In genomic region chr19:48470856-48471255, GRCh38 we compare ENCODE assay signal across 12 cellular contexts. TPM values are rescaled to one million over a fixed set of nuclear protein-coding genes. Genes with fewer than 3 reads are reported as not detected.
DNase-seq lines count a peak whose midpoint lies in the region; ATAC-seq and TF ChIP-seq lines count a peak whose summit lies in the region.
"Had no signal": no experiment of that assay in that cellular context is flagged by ENCODE, and none has a peak within 500 bp of the region (broad histone marks: within the 10 kb centered on the region; RNA-seq: fewer than 3 reads in every experiment).

No MANE protein-coding gene starts in this region.

- TF ChIP-seq CTCF in fibroblast of mammary gland (conservative IDR thresholded peaks at IDR 0.05; ENCODE audit: control insufficient read depth, insufficient read depth, low read depth, low read length), result no peak
- TF ChIP-seq CTCF in smooth muscle cell (IDR thresholded peaks at IDR 0.05; ENCODE audit: borderline replicate concordance, insufficient read depth, poor library complexity, severe bottlenecking), result no peak
- TF ChIP-seq CTCF in GM13976 (IDR thresholded peaks at IDR 0.05; ENCODE audit: borderline replicate concordance, control extremely low read depth, extremely low read depth, insufficient read depth, missing control alignments), result no peak

- 98% methylated on average over 10 of the region's 10 CpGs for WGBS in smooth muscle cell (ENCODE audit: low lambda C conversion rate)

- ATAC-seq in T-helper 17 cell, result no peak
- no peak for ATAC-seq in HG02938 (IDR thresholded peaks at IDR 0.05; ENCODE audit: unreplicated experiment)
- ATAC-seq: left colon had no signal

- no peak overlapping the region for H3K9ac ChIP-seq in smooth muscle cell (ENCODE audit: low read depth)

- H3K4me2 ChIP-seq in smooth muscle cell, result peak overlapping the region; percentile 97

- no peak overlapping the region for H2AFZ ChIP-seq in smooth muscle cell (ENCODE audit: low read depth)

- H3K4me3 Mint-ChIP-seq in activated naive CD4-positive, alpha-beta T cell treated with anti-CD3 and anti-CD28 coated beads for 36 hours, result peak overlapping the region; percentile 84
- H3K4me3 Mint-ChIP-seq in T-helper 17 cell, result peak overlapping the region; percentile 98

- in situ Hi-C loops in GM13976 (cut with MboI; ENCODE audit: low sequenced_read_pairs, unreplicated experiment), result no loop called here

- no peak overlapping the region for H3K27ac ChIP-seq in smooth muscle cell (ENCODE audit: low read depth)

- H3K36me3 ChIP-seq in smooth muscle cell (ENCODE audit: low read depth), result peaks cover 8% of the 10 kb centered on the region

- H3K9me3 Mint-ChIP-seq in activated naive CD4-positive, alpha-beta T cell treated with anti-CD3 and anti-CD28 coated beads for 36 hours, result no peaks in the 10 kb centered on the region

- H3K4me3 ChIP-seq in fibroblast of mammary gland (ENCODE audit: control insufficient read depth, low read depth, low read length) (peak overlapping the region; percentile 2), smooth muscle cell (no peak overlapping the region)

- H3K4me1 ChIP-seq in smooth muscle cell (ENCODE audit: low read depth), result peaks cover 13% of the 10 kb centered on the region

- no peak for DNase-seq in activated naive CD4-positive, alpha-beta T cell treated with anti-CD3 and anti-CD28 coated beads for 36 hours
- DNase-seq in activated naive CD4-positive, alpha-beta T cell treated with Interleukin-2 at 50 U/mL for 16 hours, result no peak
- DNase-seq in T-helper 17 cell (no peak), fibroblast of mammary gland (ENCODE audit: low read depth) (no peak), smooth muscle cell (lab: John Stamatoyannopoulos, UW; ENCODE audit: unreplicated experiment) (no peak), NCI-H1092 treated with DMSO at 0.1 percent for 48 hours (lab: John Stamatoyannopoulos, UW) (no peak), GM13976 (ENCODE audit: low spot score) (no peak)
- DNase-seq: foreskin melanocyte, Karpas-422, left colon, testis had no signal

- CTCF ChIA-PET in activated naive CD4-positive, alpha-beta T cell treated with anti-CD3 and anti-CD28 coated beads for 36 hours (lab: Charles Lee), result interaction anchor here (0.7 to 1.5 kb wide), 2 partner anchors 19 to 24 kb away, joined by 3 to 11 read pairs; no protein-coding TSS in a partner anchor

- H3K36me3 Mint-ChIP-seq in activated naive CD4-positive, alpha-beta T cell treated with anti-CD3 and anti-CD28 coated beads for 36 hours (ENCODE audit: low read depth), result peaks cover 10% of the 10 kb centered on the region
- H3K36me3 Mint-ChIP-seq in T-helper 17 cell (ENCODE audit: low read depth), result peaks cover 2% of the 10 kb centered on the region

- intact Hi-C loops in activated naive CD4-positive, alpha-beta T cell treated with anti-CD3 and anti-CD28 coated beads for 36 hours (cut with micrococcal nuclease), result no loop called here

- H3K27ac Mint-ChIP-seq in activated naive CD4-positive, alpha-beta T cell treated with anti-CD3 and anti-CD28 coated beads for 36 hours, result peak overlapping the region; percentile 14
- no peak overlapping the region for H3K27ac Mint-ChIP-seq in T-helper 17 cell

- H3K4me1 Mint-ChIP-seq in activated naive CD4-positive, alpha-beta T cell treated with anti-CD3 and anti-CD28 coated beads for 36 hours (ENCODE audit: low read depth), result peaks cover 21% of the 10 kb centered on the region
- peaks cover 26% of the 10 kb centered on the region for H3K4me1 Mint-ChIP-seq in T-helper 17 cell

- H3K9me3 ChIP-seq in T-helper 17 cell (ENCODE audit: control insufficient read depth, low read length, poor library complexity, severe bottlenecking), result no peaks in the 10 kb centered on the region
- H3K9me3 ChIP-seq in smooth muscle cell (replicated peaks; ENCODE audit: low read depth), result no peaks in the 10 kb centered on the region
- H3K9me3 ChIP-seq: testis had no signal

- no peaks in the 10 kb centered on the region for H3F3A ChIP-seq in smooth muscle cell (ENCODE audit: low read depth)

- H3K79me2 ChIP-seq in smooth muscle cell (ENCODE audit: low read depth), result peaks cover 16% of the 10 kb centered on the region

- H3K27me3 Mint-ChIP-seq in activated naive CD4-positive, alpha-beta T cell treated with anti-CD3 and anti-CD28 coated beads for 36 hours (ENCODE audit: low read depth), result no peaks in the 10 kb centered on the region
- no peaks in the 10 kb centered on the region for H3K27me3 Mint-ChIP-seq in T-helper 17 cell

- H4K20me1 ChIP-seq in smooth muscle cell (ENCODE audit: low read depth), result peaks cover 58% of the 10 kb centered on the region

- no peaks in the 10 kb centered on the region for H3K27me3 ChIP-seq in smooth muscle cell (ENCODE audit: low read depth)
- H3K27me3 ChIP-seq: testis had no signal

RNA-seq across cellular contexts. Expression of gene CYTH2, which starts 1.7 kb away (rescaled TPM):
- total RNA-seq in activated naive CD4-positive, alpha-beta T cell treated with anti-CD3 and anti-CD28 coated beads for 36 hours, result 10 to 100 TPM; 36.7 to 38.0 TPM
- total RNA-seq in T-helper 17 cell, result 10 to 100 TPM; 42.3 to 53.4 TPM
- total RNA-seq in smooth muscle cell, result 44.5 and 49.7 TPM in 2 replicates
- 62.1 and 95.0 TPM in 2 replicates for polyA plus RNA-seq in smooth muscle cell

RNA-seq across cellular contexts. Expression of gene KCNJ14, which starts 15.5 kb away (rescaled TPM):
- total RNA-seq in activated naive CD4-positive, alpha-beta T cell treated with anti-CD3 and anti-CD28 coated beads for 36 hours, result 1 to 10 TPM; 1.7 to 1.8 TPM
- total RNA-seq in T-helper 17 cell (1 to 10 TPM; 1.7 to 2.5 TPM), smooth muscle cell (1.2 and 1.8 TPM in 2 replicates)
- 1.7 and 2.0 TPM in 2 replicates for polyA plus RNA-seq in smooth muscle cell

RNA-seq across cellular contexts. Expression of gene GRWD1, which starts 25.1 kb away (rescaled TPM):
- total RNA-seq in activated naive CD4-positive, alpha-beta T cell treated with anti-CD3 and anti-CD28 coated beads for 36 hours, result 10 to 100 TPM; 32.4 to 36.0 TPM
- 10 to 100 TPM; 32.5 TPM for total RNA-seq in T-helper 17 cell
- total RNA-seq in smooth muscle cell, result 11.7 and 22.1 TPM in 2 replicates
- 23.6 and 25.7 TPM in 2 replicates for polyA plus RNA-seq in smooth muscle cell

RNA-seq across cellular contexts. Expression of gene LMTK3, which starts 40.8 kb away (rescaled TPM):
- 1 to 10 TPM; 2.3 to 2.6 TPM for total RNA-seq in activated naive CD4-positive, alpha-beta T cell treated with anti-CD3 and anti-CD28 coated beads for 36 hours
- total RNA-seq in T-helper 17 cell, result 10 to 100 TPM; 11.5 to 18.4 TPM
- total RNA-seq in smooth muscle cell, result 1.1 and 3.1 TPM in 2 replicates
- 0.66 and 1.8 TPM in 2 replicates for polyA plus RNA-seq in smooth muscle cell
